In genomic region chr10:113788604-113789083, GRCh38 we compare ENCODE assay signal across 9 cellular contexts. TPM values are rescaled to one million over a fixed set of nuclear protein-coding genes. Genes with fewer than 3 reads are reported as not detected.
A peak's percentile ranks its signal among the peaks of the same experiment; 100 is the strongest.
DNase-seq lines count a peak whose midpoint lies in the region; ATAC-seq and TF ChIP-seq lines count a peak whose summit lies in the region.
"Had no signal": no experiment of that assay in that cellular context is flagged by ENCODE, and none has a peak within 500 bp of the region (broad histone marks: within the 10 kb centered on the region; RNA-seq: fewer than 3 reads in every experiment).

No MANE protein-coding gene starts in this region.

- no peak for ATAC-seq in CD8-positive, alpha-beta T cell

- H3K4me2 ChIP-seq in skeletal muscle satellite cell (ENCODE audit: low read length), result peak overlapping the region; percentile 48

- H3K4me3 Mint-ChIP-seq in CD8-positive, alpha-beta T cell, result no peak overlapping the region

- H3K4me1 ChIP-seq in skeletal muscle satellite cell (ENCODE audit: control insufficient read depth, insufficient read depth, low read length), result peaks cover 5% of the 10 kb centered on the region
- H3K4me1 ChIP-seq in CD8-positive, alpha-beta T cell (ENCODE audit: insufficient read depth, low read length), result no peaks in the 10 kb centered on the region
- H3K4me1 ChIP-seq: upper lobe of left lung had no signal

- H3K36me3 Mint-ChIP-seq in CD8-positive, alpha-beta T cell, result no peaks in the 10 kb centered on the region

- no peaks in the 10 kb centered on the region for H3K9me3 Mint-ChIP-seq in CD8-positive, alpha-beta T cell

- CTCF ChIA-PET in CD8-positive, alpha-beta T cell (lab: Charles Lee), result interaction anchor here (1.3 to 2.4 kb wide), 2 partner anchors 11 to 315 kb away, joined by 3 to 14 read pairs; no protein-coding TSS in a partner anchor

- no peaks in the 10 kb centered on the region for H3K4me1 Mint-ChIP-seq in CD8-positive, alpha-beta T cell (ENCODE audit: low read depth)

- no peak overlapping the region for H3K27ac Mint-ChIP-seq in CD8-positive, alpha-beta T cell

- peak overlapping the region; percentile 43 for H3K27ac ChIP-seq in epithelial cell of prostate
- H3K27ac ChIP-seq in CD8-positive, alpha-beta T cell (ENCODE audit: low read depth, low read length), result no peak overlapping the region
- H3K27ac ChIP-seq: upper lobe of left lung had no signal

- intact Hi-C loops in CD8-positive, alpha-beta T cell (cut with DNase I, micrococcal nuclease), result no loop called here

- H3K4me3 ChIP-seq in GM12865 (ENCODE audit: low read depth, low read length) (no peak overlapping the region), skeletal muscle satellite cell (ENCODE audit: low read length) (peak overlapping the region; percentile 9), H7 (ENCODE audit: insufficient read depth, low read depth, low read length) (no peak overlapping the region)
- no peak overlapping the region for H3K4me3 ChIP-seq in CD8-positive, alpha-beta T cell (ENCODE audit: low read depth, low read length)
- H3K4me3 ChIP-seq: upper lobe of left lung had no signal

- no peaks in the 10 kb centered on the region for H3K9me3 ChIP-seq in skeletal muscle satellite cell (replicated peaks; ENCODE audit: low read length)
- no peaks in the 10 kb centered on the region for H3K9me3 ChIP-seq in CD8-positive, alpha-beta T cell (ENCODE audit: low read length)
- H3K9me3 ChIP-seq: upper lobe of left lung had no signal

- peaks cover 14% of the 10 kb centered on the region for H3K27me3 Mint-ChIP-seq in CD8-positive, alpha-beta T cell (ENCODE audit: low read depth)

- POLR2A ChIA-PET in CD8-positive, alpha-beta T cell (lab: Charles Lee), result no interaction called here

- H3K36me3 ChIP-seq in skeletal muscle satellite cell (ENCODE audit: insufficient read depth, low read length), result no peaks in the 10 kb centered on the region
- H3K36me3 ChIP-seq in H7 (replicated peaks; ENCODE audit: control insufficient read depth, insufficient read depth, low read length), result no peaks in the 10 kb centered on the region
- H3K36me3 ChIP-seq in CD8-positive, alpha-beta T cell (ENCODE audit: insufficient read depth, low read length), result no peaks in the 10 kb centered on the region
- H3K36me3 ChIP-seq: upper lobe of left lung had no signal

- no peak for TF ChIP-seq CTCF in GM12865 (IDR thresholded peaks at IDR 0.05; ENCODE audit: insufficient read depth, low read depth, low read length, missing control alignments)
- no peak for TF ChIP-seq CTCF in CD8-positive, alpha-beta T cell (IDR thresholded peaks at IDR 0.05)

- peak; percentile 80 for DNase-seq in GM12865 (ENCODE audit: low read depth)
- DNase-seq in H4 (ENCODE audit: low spot score), result peak; percentile 90
- peak; percentile 80 for DNase-seq in MV-4-11 (lab: John Stamatoyannopoulos, UW)
- peak; percentile 81 for DNase-seq in epithelial cell of prostate (ENCODE audit: low read depth, low spot score)
- no peak for DNase-seq in activated naive CD4-positive, alpha-beta T cell treated with Interleukin-2 at 50 U/mL for 16 hours
- no peak for DNase-seq in H7
- DNase-seq in CD8-positive, alpha-beta T cell, result no peak

- peaks cover 8% of the 10 kb centered on the region for H3K27me3 ChIP-seq in skeletal muscle satellite cell (ENCODE audit: control insufficient read depth, insufficient read depth, low read length)
- H3K27me3 ChIP-seq in H7 (ENCODE audit: control insufficient read depth, insufficient read depth, low read length), result no peaks in the 10 kb centered on the region
- no peaks in the 10 kb centered on the region for H3K27me3 ChIP-seq in CD8-positive, alpha-beta T cell (ENCODE audit: insufficient read depth, low read length)
- H3K27me3 ChIP-seq: upper lobe of left lung had no signal

- H3K9ac ChIP-seq in skeletal muscle satellite cell (ENCODE audit: low read depth, low read length), result no peak overlapping the region

RNA-seq across cellular contexts. Expression of gene PLEKHS1, which starts 37.2 kb away (rescaled TPM):
- total RNA-seq in H4 (2014; rRNA removed; shearing (Covaris generic)), result 0.80 and 1.5 TPM in 2 replicates
- not detected in 2 replicates for total RNA-seq in skeletal muscle satellite cell (2012; rRNA removed)
- total RNA-seq in H7 (2014; rRNA removed; shearing (Covaris generic)), result not detected in 2 replicates
- total RNA-seq in CD8-positive, alpha-beta T cell, result not detected

Comparison
In these comparisons a context has a peak if more than half of its experiments do, and no peak if none do; other contexts are left out.
1. DNase-seq: peak in GM12865 (single experiment), H4 (single experiment), MV-4-11 (single experiment) and epithelial cell of prostate (single experiment); none in activated naive CD4-positive, alpha-beta T cell treated with Interleukin-2 at 50 U/mL for 16 hours (single experiment), H7 (single experiment) and CD8-positive, alpha-beta T cell (0 of 7).